Comparison of ENCODE assay signal across 1 cellular context in the genomic region with DNA sequence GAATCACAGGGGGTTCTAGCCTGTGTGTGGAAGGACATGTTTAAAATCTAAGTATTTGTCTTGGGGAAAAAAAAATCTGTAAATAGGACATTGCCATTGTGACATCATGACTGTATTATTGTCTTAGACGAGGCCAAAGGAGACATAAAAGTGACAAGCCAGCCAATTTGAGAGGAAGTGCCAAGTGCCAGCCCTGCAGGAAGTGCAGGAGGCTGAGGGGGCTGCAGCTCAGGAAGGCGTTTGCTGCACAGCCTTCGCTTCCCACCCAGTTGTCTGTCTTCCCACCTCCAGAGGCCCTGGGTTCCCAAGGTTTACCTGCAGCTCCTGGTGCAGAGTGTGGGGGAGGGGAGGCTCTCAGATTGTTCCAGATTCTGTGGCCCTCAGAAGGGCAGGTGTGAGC.
TF ChIP-seq lines count a peak whose summit lies in the region.

No MANE protein-coding gene starts in this region.

TF ChIP-seq in HepG2, 621 proteins besides CTCF, POLR2A, EP300 and RAD21 (continued from another document):
- TF ChIP-seq, protein P1, sequence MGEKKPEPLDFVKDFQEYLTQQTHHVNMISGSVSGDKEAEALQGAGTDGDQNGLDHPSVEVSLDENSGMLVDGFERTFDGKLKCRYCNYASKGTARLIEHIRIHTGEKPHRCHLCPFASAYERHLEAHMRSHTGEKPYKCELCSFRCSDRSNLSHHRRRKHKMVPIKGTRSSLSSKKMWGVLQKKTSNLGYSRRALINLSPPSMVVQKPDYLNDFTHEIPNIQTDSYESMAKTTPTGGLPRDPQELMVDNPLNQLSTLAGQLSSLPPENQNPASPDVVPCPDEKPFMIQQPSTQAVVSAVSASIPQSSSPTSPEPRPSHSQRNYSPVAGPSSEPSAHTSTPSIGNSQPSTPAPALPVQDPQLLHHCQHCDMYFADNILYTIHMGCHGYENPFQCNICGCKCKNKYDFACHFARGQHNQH (CRISPR knock-in tag; IDR thresholded peaks at IDR 0.05) = no peak
- TF ChIP-seq KLF16 (CRISPR knock-in tag; IDR thresholded peaks at IDR 0.05) (no peak), YEATS2 (CRISPR knock-in tag; IDR thresholded peaks at IDR 0.05; ENCODE audit: borderline replicate concordance) (no peak), FOXC1 (CRISPR knock-in tag; IDR thresholded peaks at IDR 0.05; ENCODE audit: borderline replicate concordance) (no peak), ZNF343 (CRISPR knock-in tag; IDR thresholded peaks at IDR 0.05) (no peak), ZSCAN25 (CRISPR knock-in tag; IDR thresholded peaks at IDR 0.05) (no peak)
TF ChIP-seq in HepG2: peak in this region for 0.
